ENCODE assay signal across 2 cellular contexts in genomic region chr13:31773538-31773937, GRCh38.
TF ChIP-seq lines count a peak whose summit lies in the region.

No MANE protein-coding gene starts in this region.

TF ChIP-seq in SK-N-SH, 30 proteins besides CTCF, POLR2A, EP300 and RAD21:
- TF ChIP-seq USF1 (IDR thresholded peaks at IDR 0.05; ENCODE audit: borderline replicate concordance, low read depth), result peak; percentile 28; the same call in 1 of the 2 replicates
- TF ChIP-seq FOSL2 (IDR thresholded peaks at IDR 0.05; ENCODE audit: borderline replicate concordance, low read depth), result peak; percentile 40; the same call in 1 of the 2 replicates
- TF ChIP-seq TAF1 (IDR thresholded peaks at IDR 0.05; ENCODE audit: borderline replicate concordance, low read depth, low read length), result no peak
- TF ChIP-seq TCF12 (IDR thresholded peaks at IDR 0.05), result peak; percentile 25; the same call in 1 of the 2 replicates
- TF ChIP-seq RFX5 (IDR thresholded peaks at IDR 0.05; ENCODE audit: low read length), result no peak
- 0 out of 2 replicates have a peak, but pooled peaks have one; percentile 15 for TF ChIP-seq JUND (IDR thresholded peaks at IDR 0.05)
- TF ChIP-seq NRF1 (IDR thresholded peaks at IDR 0.05; ENCODE audit: low read depth, low read length), result no peak
- TF ChIP-seq ELF1 (IDR thresholded peaks at IDR 0.05), result no peak
- TF ChIP-seq MXI1 (IDR thresholded peaks at IDR 0.05; ENCODE audit: low read depth, low read length), result no peak
- TF ChIP-seq, protein P1, sequence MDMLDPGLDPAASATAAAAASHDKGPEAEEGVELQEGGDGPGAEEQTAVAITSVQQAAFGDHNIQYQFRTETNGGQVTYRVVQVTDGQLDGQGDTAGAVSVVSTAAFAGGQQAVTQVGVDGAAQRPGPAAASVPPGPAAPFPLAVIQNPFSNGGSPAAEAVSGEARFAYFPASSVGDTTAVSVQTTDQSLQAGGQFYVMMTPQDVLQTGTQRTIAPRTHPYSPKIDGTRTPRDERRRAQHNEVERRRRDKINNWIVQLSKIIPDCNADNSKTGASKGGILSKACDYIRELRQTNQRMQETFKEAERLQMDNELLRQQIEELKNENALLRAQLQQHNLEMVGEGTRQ (IDR thresholded peaks at IDR 0.05; ENCODE audit: borderline replicate concordance, low read depth, low read length), result no peak
- 0 out of 2 replicates have a peak, but pooled peaks have one; percentile 49 for TF ChIP-seq RXRA (IDR thresholded peaks at IDR 0.05; ENCODE audit: borderline replicate concordance, low read depth)

TF ChIP-seq in endothelial cell of umbilical vein, 7 proteins besides CTCF, POLR2A, EP300 and RAD21:
- TF ChIP-seq JUN (IDR thresholded peaks at IDR 0.05; ENCODE audit: borderline replicate concordance, insufficient read depth, insufficient read length, low read depth) (no peak), GATA2 (IDR thresholded peaks at IDR 0.05; ENCODE audit: insufficient read depth, insufficient read length, low read depth, low read length) (no peak), MAX (IDR thresholded peaks at IDR 0.05; ENCODE audit: insufficient read depth, insufficient read length) (no peak), POLR2AphosphoS5 (IDR thresholded peaks at IDR 0.05; ENCODE audit: insufficient read depth, low read depth, low read length) (no peak), MYC (IDR thresholded peaks at IDR 0.05; ENCODE audit: low read depth, low read length) (no peak), FOS (IDR thresholded peaks at IDR 0.05; ENCODE audit: borderline replicate concordance, insufficient read depth, low read length) (peak; percentile 60), EZH2 (IDR thresholded peaks at IDR 0.05; ENCODE audit: borderline replicate concordance, low read depth, low read length, severe bottlenecking) (no peak)
